ENCODE assay signal across 2 cellular contexts in genomic region chr1:26856604-26857469, GRCh38.
TF ChIP-seq lines count a peak whose summit lies in the region.

No MANE protein-coding gene starts in this region.

TF ChIP-seq in HEK293, 187 proteins besides CTCF, POLR2A, EP300 and RAD21:
- TF ChIP-seq ZNF341 (tag by site-specific recombination; IDR thresholded peaks at IDR 0.05; ENCODE audit: low read depth) = peak; percentile 27; the same call in 1 of the 2 replicates
- TF ChIP-seq ZFHX2 (tag by site-specific recombination; conservative IDR thresholded peaks at IDR 0.05) = peak; percentile 28; the same call in 1 of the 2 replicates
- TF ChIP-seq ZIC2 (tag by site-specific recombination; IDR thresholded peaks at IDR 0.05) = peak; percentile 41
- TF ChIP-seq HOXC10 (CRISPR knock-in tag; IDR thresholded peaks at IDR 0.05) = no peak
- peak; percentile 61; the same call in 1 of the 2 replicates for TF ChIP-seq ZNF600 (tag by site-specific recombination; IDR thresholded peaks at IDR 0.05)
- no peak for TF ChIP-seq ZNF571 (tag by site-specific recombination; IDR thresholded peaks at IDR 0.05)
- TF ChIP-seq ZNF335 (tag by site-specific recombination; conservative IDR thresholded peaks at IDR 0.05) = peak; percentile 48; the same call in 1 of the 2 replicates

TF ChIP-seq in K562, 482 proteins besides CTCF, POLR2A, EP300 and RAD21:
- TF ChIP-seq ZNF41 (CRISPR knock-in tag; conservative IDR thresholded peaks at IDR 0.05) = no peak
- TF ChIP-seq POLR2G (IDR thresholded peaks at IDR 0.05; ENCODE audit: low read depth, low read length) = peak; percentile 54
